ENCODE assay signal across 23 cellular contexts in the genomic region with DNA sequence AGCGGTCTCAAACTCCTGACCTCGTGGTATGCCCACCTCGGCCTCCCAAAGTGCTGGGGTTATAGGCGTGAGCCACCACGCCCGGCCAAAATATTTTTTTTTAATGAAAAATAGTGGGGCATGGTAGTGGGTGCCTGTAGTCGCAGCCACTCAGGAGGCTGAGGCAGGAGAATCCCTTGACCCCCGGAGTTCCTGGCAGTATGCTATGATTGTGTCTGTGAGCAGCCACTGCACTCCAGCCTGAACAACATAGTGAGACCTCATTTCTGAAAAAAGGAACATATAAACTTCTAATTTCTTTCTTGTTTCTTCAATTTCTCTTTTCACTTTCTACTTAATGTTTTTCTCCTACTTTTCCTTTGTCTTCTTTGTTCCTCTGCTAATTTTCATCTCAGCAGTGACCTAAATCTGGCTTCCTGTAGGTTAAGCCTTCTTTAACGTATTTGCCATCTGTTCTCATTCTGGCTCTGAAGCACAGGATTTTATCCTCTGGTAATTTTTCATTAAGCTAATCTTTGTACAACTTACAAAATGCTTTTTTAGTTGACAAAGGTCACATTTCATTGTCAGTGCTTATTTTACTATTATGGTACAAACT. TPM values are rescaled to one million over a fixed set of nuclear protein-coding genes. Genes with fewer than 3 reads are reported as not detected.
A peak's percentile ranks its signal among the peaks of the same experiment; 100 is the strongest.
DNase-seq lines count a peak whose midpoint lies in the region; ATAC-seq and TF ChIP-seq lines count a peak whose summit lies in the region.
"Had no signal": no experiment of that assay in that cellular context is flagged by ENCODE, and none has a peak within 500 bp of the region (broad histone marks: within the 10 kb centered on the region; RNA-seq: fewer than 3 reads in every experiment).

No MANE protein-coding gene starts in this region.

- peak overlapping the region; percentile 57 for H2AFZ ChIP-seq in DND-41 (ENCODE audit: low read depth, low read length)
- H2AFZ ChIP-seq in Loucy (ENCODE audit: low read length): peak overlapping the region; percentile 32; the same call in 1 of the 2 replicates
- H2AFZ ChIP-seq in neural progenitor cell (replicated peaks): no peak overlapping the region

- DNase-seq in DND-41 (no peak), T-cell (no peak), neural progenitor cell (ENCODE audit: low spot score) (no peak), kidney tubule cell (ENCODE audit: low spot score) (no peak)
- no peak for DNase-seq in stimulated activated CD4-positive, alpha-beta T cell treated with anti-CD3 and anti-CD28 coated beads, Interleukin-4, amount 100 ng/mL, for 4 hours
- DNase-seq: activated CD4-positive, CD25-positive, alpha-beta regulatory T cell; activated naive CD8-positive, alpha-beta T cell treated with anti-CD3 and anti-CD28 coated beads, Interleukin-2, amount 50 U/mL, for 24 hours; AML-193; brain microvascular endothelial cell; H7; NCI-H187; OCI-M1; pancreas; SIG-M5; stimulated activated CD4-positive, alpha-beta T cell treated with anti-CD3 and anti-CD28 coated beads, Interleukin-1b, Interleukin-23, amount 100 ng/mL, for 48 hours; transverse colon had no signal

- H3K9me3 Mint-ChIP-seq in T-cell (no peaks in the 10 kb centered on the region), neural progenitor cell (no peaks in the 10 kb centered on the region)
- H3K9me3 Mint-ChIP-seq: activated naive CD8-positive, alpha-beta T cell treated with anti-CD3 and anti-CD28 coated beads, Interleukin-2, amount 50 U/mL, for 24 hours; activated T-helper 2 cell treated with anti-CD3 and anti-CD28 coated beads, Interferon-gamma antibody, Interleukin-2, Interleukin-4, amounts not matched to agents 10 μg/mL and 5 μg/mL and 100 μg/mL, durations not matched to agents 14 hours and 24 hours and 36 hours; stimulated activated naive CD8-positive, alpha-beta T cell treated with anti-CD3 and anti-CD28 coated beads, Interleukin-15, Interleukin-2, amounts not matched to agents 100 ng/mL and 50 ng/mL, for 24 hours had no signal

- H3K4me1 ChIP-seq in DND-41 (ENCODE audit: insufficient read depth, low read length): peaks cover 30% of the 10 kb centered on the region
- H3K4me1 ChIP-seq in Loucy (ENCODE audit: insufficient read depth, low read length, poor library complexity, severe bottlenecking): no peaks in the 10 kb centered on the region
- H3K4me1 ChIP-seq in neural progenitor cell: no peaks in the 10 kb centered on the region
- H3K4me1 ChIP-seq: pancreas, transverse colon had no signal

- H4K20me1 ChIP-seq in DND-41 (ENCODE audit: insufficient read depth, low read length): no peaks in the 10 kb centered on the region
- H4K20me1 ChIP-seq in Loucy (ENCODE audit: insufficient read depth, low read length, poor library complexity, severe bottlenecking): no peaks in the 10 kb centered on the region
- no peaks in the 10 kb centered on the region for H4K20me1 ChIP-seq in neural progenitor cell (ENCODE audit: low read depth)

- no peaks in the 10 kb centered on the region for H3K9me2 ChIP-seq in Loucy (replicated peaks; ENCODE audit: low read depth, low read length)

- H3K36me3 Mint-ChIP-seq in T-cell (no peaks in the 10 kb centered on the region), neural progenitor cell (no peaks in the 10 kb centered on the region)

- no peaks in the 10 kb centered on the region for H3F3A ChIP-seq in Loucy (ENCODE audit: low read depth)
- peaks cover 14% of the 10 kb centered on the region for H3F3A ChIP-seq in neural progenitor cell (ENCODE audit: low read depth)

- ATAC-seq in DND-41 (ENCODE audit: insufficient read depth, low read depth) (peak; percentile 76), T-cell (replicated peaks in 1 of 4) (no peak)
- no peak for ATAC-seq in activated CD4-positive, CD25-positive, alpha-beta regulatory T cell treated with anti-CD3 and anti-CD28 coated beads, Interleukin-2, amount 50 U/mL, for 24 hours
- ATAC-seq: activated naive CD8-positive, alpha-beta T cell treated with anti-CD3 and anti-CD28 coated beads, Interleukin-2, amount 50 U/mL, for 24 hours; pancreas had no signal

- TF ChIP-seq CTCF in DND-41 (IDR thresholded peaks at IDR 0.05; ENCODE audit: borderline replicate concordance, extremely low read depth, low read length, poor library complexity, severe bottlenecking) (no peak), Loucy (conservative IDR thresholded peaks at IDR 0.05; ENCODE audit: low read length) (no peak), neural progenitor cell (IDR thresholded peaks at IDR 0.05) (no peak)

- no peak overlapping the region for H3K4me3 ChIP-seq in DND-41 (ENCODE audit: low read depth in 1 of 2, low read length in 2 of 2)
- no peak overlapping the region for H3K4me3 ChIP-seq in Loucy (ENCODE audit: low read length, poor library complexity, severe bottlenecking)
- no peak overlapping the region for H3K4me3 ChIP-seq in neural progenitor cell
- H3K4me3 ChIP-seq: coronary artery, lung, pancreas, transverse colon had no signal

- H3K27me3 Mint-ChIP-seq in T-cell (no peaks in the 10 kb centered on the region), neural progenitor cell (ENCODE audit: insufficient read depth, low read depth) (peaks cover 4% of the 10 kb centered on the region)
- H3K27me3 Mint-ChIP-seq: activated naive CD8-positive, alpha-beta T cell treated with anti-CD3 and anti-CD28 coated beads, Interleukin-2, amount 50 U/mL, for 24 hours; stimulated activated naive CD8-positive, alpha-beta T cell treated with anti-CD3 and anti-CD28 coated beads, Interleukin-15, Interleukin-2, amounts not matched to agents 100 ng/mL and 50 ng/mL, for 24 hours had no signal

- H3K79me2 ChIP-seq in DND-41 (ENCODE audit: insufficient read depth, low read length) (peaks cover 4% of the 10 kb centered on the region; the same call in 1 of the 2 replicates), Loucy (ENCODE audit: insufficient read depth, low read length) (no peaks in the 10 kb centered on the region), neural progenitor cell (ENCODE audit: low read depth) (peaks cover 13% of the 10 kb centered on the region)

- H3K4me1 Mint-ChIP-seq in T-cell (peaks cover 0 to 4% (median 4%) of the 10 kb centered on the region in 3 donors), neural progenitor cell (peaks cover 13% of the 10 kb centered on the region)

- CTCF ChIA-PET in T-cell (lab: Charles Lee): interaction anchor here (0.7 to 1.0 kb wide), 3 partner anchors 10 to 111 kb away, joined by 3 to 5 read pairs (median 4); no protein-coding TSS in a partner anchor

- H3K36me3 ChIP-seq in DND-41 (ENCODE audit: insufficient read depth, low read length) (no peaks in the 10 kb centered on the region), Loucy (ENCODE audit: insufficient read depth, low read length) (no peaks in the 10 kb centered on the region), neural progenitor cell (no peaks in the 10 kb centered on the region)
- H3K36me3 ChIP-seq: brain microvascular endothelial cell, pancreas, transverse colon had no signal

- H3K27ac ChIP-seq in DND-41 (ENCODE audit: low read length) (peak overlapping the region; percentile 74), neural progenitor cell (peak overlapping the region; percentile 61)
- H3K27ac ChIP-seq: brain microvascular endothelial cell, coronary artery, pancreas, transverse colon had no signal

- peak overlapping the region; percentile 13; the same call in 1 of the 2 replicates for H3K4me2 ChIP-seq in DND-41 (ENCODE audit: insufficient read depth, low read length)
- no peak overlapping the region for H3K4me2 ChIP-seq in Loucy (ENCODE audit: low read depth, low read length, poor library complexity, severe bottlenecking)
- H3K4me2 ChIP-seq in neural progenitor cell: no peak overlapping the region

- POLR2A ChIA-PET in T-cell (lab: Charles Lee): interaction anchor here in 1 of 2 donors (0.8 to 1.4 kb wide), 3 partner anchors 10 to 20 kb away, joined by 4 to 7 read pairs (median 5); no protein-coding TSS in a partner anchor

- H3K4me3 Mint-ChIP-seq in T-cell: no peak overlapping the region
- H3K4me3 Mint-ChIP-seq in neural progenitor cell: no peak overlapping the region
- H3K4me3 Mint-ChIP-seq: activated naive CD8-positive, alpha-beta T cell treated with anti-CD3 and anti-CD28 coated beads, Interleukin-2, amount 50 U/mL, for 24 hours; stimulated activated naive CD8-positive, alpha-beta T cell treated with anti-CD3 and anti-CD28 coated beads, Interleukin-15, Interleukin-2, amounts not matched to agents 100 ng/mL and 50 ng/mL, for 24 hours had no signal

- H3K9me3 ChIP-seq in DND-41 (ENCODE audit: insufficient read depth, low read length, severe bottlenecking) (no peaks in the 10 kb centered on the region), Loucy (ENCODE audit: insufficient read depth, low read depth, low read length) (no peaks in the 10 kb centered on the region), neural progenitor cell (ENCODE audit: low read depth) (no peaks in the 10 kb centered on the region)
- H3K9me3 ChIP-seq: pancreas, transverse colon had no signal

- H3K27ac Mint-ChIP-seq in T-cell: peak overlapping the region; percentile 11 to 68
- H3K27ac Mint-ChIP-seq in neural progenitor cell: no peak overlapping the region
- H3K27ac Mint-ChIP-seq: activated naive CD8-positive, alpha-beta T cell treated with anti-CD3 and anti-CD28 coated beads, Interleukin-2, amount 50 U/mL, for 24 hours; activated T-helper 2 cell treated with anti-CD3 and anti-CD28 coated beads, Interferon-gamma antibody, Interleukin-2, Interleukin-4, amounts not matched to agents 10 μg/mL and 5 μg/mL and 100 μg/mL, durations not matched to agents 14 hours and 24 hours and 36 hours; stimulated activated naive CD8-positive, alpha-beta T cell treated with anti-CD3 and anti-CD28 coated beads, Interleukin-15, Interleukin-2, amounts not matched to agents 100 ng/mL and 50 ng/mL, for 24 hours had no signal

- peak overlapping the region; percentile 41 for H3K9ac ChIP-seq in DND-41 (ENCODE audit: low read depth, low read length)
- H3K9ac ChIP-seq in Loucy (ENCODE audit: low read depth, low read length, poor library complexity, severe bottlenecking): no peak overlapping the region
- H3K9ac ChIP-seq in neural progenitor cell: no peak overlapping the region

- H3K27me3 ChIP-seq in DND-41 (ENCODE audit: insufficient read depth, low read length, poor library complexity) (no peaks in the 10 kb centered on the region), Loucy (ENCODE audit: insufficient read depth, low read length, poor library complexity, severe bottlenecking) (no peaks in the 10 kb centered on the region), neural progenitor cell (no peaks in the 10 kb centered on the region)
- H3K27me3 ChIP-seq: brain microvascular endothelial cell, pancreas, transverse colon had no signal

RNA-seq across cellular contexts. Expression of gene RPGRIP1, which starts 4.5 kb away (rescaled TPM):
- total RNA-seq in T-cell (under 1 TPM in 2 of 5 donors, not detected in 3; 0.16 to 0.76 TPM), neural progenitor cell (ENCODE audit: low replicate concordance) (0.47 and 3.4 TPM in 2 replicates)
- total RNA-seq: activated T-helper 2 cell treated with anti-CD3 and anti-CD28 coated beads, Interferon-gamma antibody, Interleukin-2, Interleukin-4, amounts not matched to agents 10 μg/mL and 5 μg/mL and 100 μg/mL, durations not matched to agents 14 hours and 24 hours and 36 hours; endothelial cell of umbilical vein had no signal

RNA-seq across cellular contexts. Expression of gene HNRNPC, which starts 6.1 kb away (rescaled TPM):
- total RNA-seq in T-cell (100 to 1,000 TPM; 417 to 530 (median 441) TPM), neural progenitor cell (ENCODE audit: low replicate concordance) (1,681 and 1,872 TPM in 2 replicates)
